1 cellular context compared by ENCODE assay signal in genomic region chr11:107301886-107302285, GRCh38.
TF ChIP-seq lines count a peak whose summit lies in the region.

No MANE protein-coding gene starts in this region.

TF ChIP-seq in endothelial cell of umbilical vein, 7 proteins besides CTCF, POLR2A, EP300 and RAD21 (continued from another document):
- TF ChIP-seq EZH2 (IDR thresholded peaks at IDR 0.05; ENCODE audit: borderline replicate concordance, low read depth, low read length, severe bottlenecking) = no peak
- no peak for TF ChIP-seq GATA2 (IDR thresholded peaks at IDR 0.05; ENCODE audit: insufficient read depth, insufficient read length, low read depth, low read length)
- no peak for TF ChIP-seq POLR2AphosphoS5 (IDR thresholded peaks at IDR 0.05; ENCODE audit: insufficient read depth, low read depth, low read length)
TF ChIP-seq in endothelial cell of umbilical vein: peak in this region for 0.
